Comparison of ENCODE assay signal across 1 cellular context in the genomic region with DNA sequence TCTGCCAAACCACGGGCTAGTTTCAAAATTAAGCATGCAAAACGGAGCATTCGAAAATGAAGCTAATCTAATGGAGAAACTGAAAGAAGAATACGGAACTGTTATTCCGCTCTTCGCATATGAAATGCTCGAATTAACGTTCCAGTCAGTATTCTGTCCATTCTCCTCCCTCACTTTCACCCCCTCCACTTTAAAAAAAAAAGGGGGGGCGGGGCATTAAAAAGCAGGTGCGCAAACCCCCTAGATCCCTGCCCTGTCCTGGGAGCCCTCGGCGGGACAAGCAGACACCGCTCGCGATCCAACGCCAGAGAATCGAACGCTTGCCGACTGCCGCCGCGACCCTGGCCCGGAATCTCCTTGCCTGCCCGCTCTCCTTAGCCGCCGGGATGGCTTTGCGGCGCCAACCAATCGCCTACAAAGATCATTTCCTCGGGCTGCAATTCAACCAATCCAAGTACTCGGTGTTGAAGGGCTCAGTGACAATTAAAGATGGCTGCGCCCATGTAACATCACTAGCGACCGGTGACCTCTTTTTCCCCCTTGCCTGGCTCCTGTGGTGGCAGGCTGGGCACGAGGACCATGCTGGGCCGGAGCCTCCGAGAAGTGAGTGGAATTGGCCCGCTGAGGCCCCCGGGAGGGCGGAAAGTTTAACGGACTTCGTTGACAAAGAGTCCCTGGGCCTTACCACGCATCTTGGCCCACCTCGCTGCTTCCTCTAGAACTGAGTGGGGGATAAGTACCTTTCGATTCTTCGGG.
A peak's percentile ranks its signal among the peaks of the same experiment; 100 is the strongest.
TF ChIP-seq lines count a peak whose summit lies in the region.

A gene with protein sequence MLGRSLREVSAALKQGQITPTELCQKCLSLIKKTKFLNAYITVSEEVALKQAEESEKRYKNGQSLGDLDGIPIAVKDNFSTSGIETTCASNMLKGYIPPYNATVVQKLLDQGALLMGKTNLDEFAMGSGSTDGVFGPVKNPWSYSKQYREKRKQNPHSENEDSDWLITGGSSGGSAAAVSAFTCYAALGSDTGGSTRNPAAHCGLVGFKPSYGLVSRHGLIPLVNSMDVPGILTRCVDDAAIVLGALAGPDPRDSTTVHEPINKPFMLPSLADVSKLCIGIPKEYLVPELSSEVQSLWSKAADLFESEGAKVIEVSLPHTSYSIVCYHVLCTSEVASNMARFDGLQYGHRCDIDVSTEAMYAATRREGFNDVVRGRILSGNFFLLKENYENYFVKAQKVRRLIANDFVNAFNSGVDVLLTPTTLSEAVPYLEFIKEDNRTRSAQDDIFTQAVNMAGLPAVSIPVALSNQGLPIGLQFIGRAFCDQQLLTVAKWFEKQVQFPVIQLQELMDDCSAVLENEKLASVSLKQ (plus strand): TSS at position 476 of the 756 bp plus-strand sequence. CDS start 104 bp downstream, at position 580.
A gene with protein sequence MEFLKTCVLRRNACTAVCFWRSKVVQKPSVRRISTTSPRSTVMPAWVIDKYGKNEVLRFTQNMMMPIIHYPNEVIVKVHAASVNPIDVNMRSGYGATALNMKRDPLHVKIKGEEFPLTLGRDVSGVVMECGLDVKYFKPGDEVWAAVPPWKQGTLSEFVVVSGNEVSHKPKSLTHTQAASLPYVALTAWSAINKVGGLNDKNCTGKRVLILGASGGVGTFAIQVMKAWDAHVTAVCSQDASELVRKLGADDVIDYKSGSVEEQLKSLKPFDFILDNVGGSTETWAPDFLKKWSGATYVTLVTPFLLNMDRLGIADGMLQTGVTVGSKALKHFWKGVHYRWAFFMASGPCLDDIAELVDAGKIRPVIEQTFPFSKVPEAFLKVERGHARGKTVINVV (minus strand): TSS at position 396 of the 756 bp plus-strand sequence. CDS start 477 bp downstream, outside the sequence.

TF ChIP-seq in GM12878, 131 proteins besides CTCF, POLR2A, EP300 and RAD21 (continued from another document and continues in another):
- TF ChIP-seq, protein P1, sequence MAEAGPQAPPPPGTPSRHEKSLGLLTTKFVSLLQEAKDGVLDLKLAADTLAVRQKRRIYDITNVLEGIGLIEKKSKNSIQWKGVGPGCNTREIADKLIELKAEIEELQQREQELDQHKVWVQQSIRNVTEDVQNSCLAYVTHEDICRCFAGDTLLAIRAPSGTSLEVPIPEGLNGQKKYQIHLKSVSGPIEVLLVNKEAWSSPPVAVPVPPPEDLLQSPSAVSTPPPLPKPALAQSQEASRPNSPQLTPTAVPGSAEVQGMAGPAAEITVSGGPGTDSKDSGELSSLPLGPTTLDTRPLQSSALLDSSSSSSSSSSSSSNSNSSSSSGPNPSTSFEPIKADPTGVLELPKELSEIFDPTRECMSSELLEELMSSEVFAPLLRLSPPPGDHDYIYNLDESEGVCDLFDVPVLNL (IDR thresholded peaks at IDR 0.05; ENCODE audit: low read depth, low read length), result no peak
- peak; percentile 56; the same call in 1 of the 2 replicates for TF ChIP-seq SPI1 (IDR thresholded peaks at IDR 0.05; ENCODE audit: borderline replicate concordance, insufficient read depth, low read depth, low read length)
- TF ChIP-seq, protein P2, sequence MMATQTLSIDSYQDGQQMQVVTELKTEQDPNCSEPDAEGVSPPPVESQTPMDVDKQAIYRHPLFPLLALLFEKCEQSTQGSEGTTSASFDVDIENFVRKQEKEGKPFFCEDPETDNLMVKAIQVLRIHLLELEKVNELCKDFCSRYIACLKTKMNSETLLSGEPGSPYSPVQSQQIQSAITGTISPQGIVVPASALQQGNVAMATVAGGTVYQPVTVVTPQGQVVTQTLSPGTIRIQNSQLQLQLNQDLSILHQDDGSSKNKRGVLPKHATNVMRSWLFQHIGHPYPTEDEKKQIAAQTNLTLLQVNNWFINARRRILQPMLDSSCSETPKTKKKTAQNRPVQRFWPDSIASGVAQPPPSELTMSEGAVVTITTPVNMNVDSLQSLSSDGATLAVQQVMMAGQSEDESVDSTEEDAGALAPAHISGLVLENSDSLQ (IDR thresholded peaks at IDR 0.05), result no peak; the same call in 1 of the 2 replicates
- 0 out of 2 replicates have a peak, but pooled peaks have one; percentile 46 for TF ChIP-seq CBX5 (IDR thresholded peaks at IDR 0.05; ENCODE audit: low read depth)
- no peak for TF ChIP-seq NR2C2 (IDR thresholded peaks at IDR 0.05; ENCODE audit: borderline replicate concordance, control insufficient read depth, insufficient read length, low read depth)
- no peak for TF ChIP-seq SMAD5 (IDR thresholded peaks at IDR 0.05; ENCODE audit: low read depth)
- peak; percentile 48 for TF ChIP-seq NFYA (IDR thresholded peaks at IDR 0.05; ENCODE audit: borderline replicate concordance, low read depth, low read length)
- TF ChIP-seq ZNF207 (IDR thresholded peaks at IDR 0.05; ENCODE audit: borderline replicate concordance), result no peak; the same call in 1 of the 2 replicates
- peak; percentile 61 for TF ChIP-seq IKZF1 (conservative IDR thresholded peaks at IDR 0.05)
- 0 out of 2 replicates have a peak, but pooled peaks have one; percentile 14 for TF ChIP-seq BACH1 (IDR thresholded peaks at IDR 0.05; ENCODE audit: borderline replicate concordance)
- 0 out of 2 replicates have a peak, but pooled peaks have one; percentile 21 for TF ChIP-seq NR2F1 (conservative IDR thresholded peaks at IDR 0.05)
- peak; percentile 81; the same call in 1 of the 2 replicates for TF ChIP-seq PML (IDR thresholded peaks at IDR 0.05; ENCODE audit: low read length)
- TF ChIP-seq SRF (IDR thresholded peaks at IDR 0.05; ENCODE audit: low read depth in 2 of 2, low read length in 2 of 2), result no peak
- no peak; the same call in 1 of the 2 replicates for TF ChIP-seq JUNB (IDR thresholded peaks at IDR 0.05)
- TF ChIP-seq ATF7 (IDR thresholded peaks at IDR 0.05; ENCODE audit: low read depth), result peak; percentile 18; the same call in 1 of the 2 replicates
- TF ChIP-seq JUND (IDR thresholded peaks at IDR 0.05; ENCODE audit: low read depth, low read length), result no peak
- TF ChIP-seq SMC3 (IDR thresholded peaks at IDR 0.05; ENCODE audit: borderline replicate concordance, low read length), result no peak
- TF ChIP-seq STAT1 (conservative IDR thresholded peaks at IDR 0.05), result peak; percentile 60; the same call in 1 of the 2 replicates
- peak; percentile 73; the same call in 1 of the 2 replicates for TF ChIP-seq RB1 (IDR thresholded peaks at IDR 0.05; ENCODE audit: borderline replicate concordance)
- no peak for TF ChIP-seq GABPA (IDR thresholded peaks at IDR 0.05; ENCODE audit: low read depth)
- TF ChIP-seq, protein P3, sequence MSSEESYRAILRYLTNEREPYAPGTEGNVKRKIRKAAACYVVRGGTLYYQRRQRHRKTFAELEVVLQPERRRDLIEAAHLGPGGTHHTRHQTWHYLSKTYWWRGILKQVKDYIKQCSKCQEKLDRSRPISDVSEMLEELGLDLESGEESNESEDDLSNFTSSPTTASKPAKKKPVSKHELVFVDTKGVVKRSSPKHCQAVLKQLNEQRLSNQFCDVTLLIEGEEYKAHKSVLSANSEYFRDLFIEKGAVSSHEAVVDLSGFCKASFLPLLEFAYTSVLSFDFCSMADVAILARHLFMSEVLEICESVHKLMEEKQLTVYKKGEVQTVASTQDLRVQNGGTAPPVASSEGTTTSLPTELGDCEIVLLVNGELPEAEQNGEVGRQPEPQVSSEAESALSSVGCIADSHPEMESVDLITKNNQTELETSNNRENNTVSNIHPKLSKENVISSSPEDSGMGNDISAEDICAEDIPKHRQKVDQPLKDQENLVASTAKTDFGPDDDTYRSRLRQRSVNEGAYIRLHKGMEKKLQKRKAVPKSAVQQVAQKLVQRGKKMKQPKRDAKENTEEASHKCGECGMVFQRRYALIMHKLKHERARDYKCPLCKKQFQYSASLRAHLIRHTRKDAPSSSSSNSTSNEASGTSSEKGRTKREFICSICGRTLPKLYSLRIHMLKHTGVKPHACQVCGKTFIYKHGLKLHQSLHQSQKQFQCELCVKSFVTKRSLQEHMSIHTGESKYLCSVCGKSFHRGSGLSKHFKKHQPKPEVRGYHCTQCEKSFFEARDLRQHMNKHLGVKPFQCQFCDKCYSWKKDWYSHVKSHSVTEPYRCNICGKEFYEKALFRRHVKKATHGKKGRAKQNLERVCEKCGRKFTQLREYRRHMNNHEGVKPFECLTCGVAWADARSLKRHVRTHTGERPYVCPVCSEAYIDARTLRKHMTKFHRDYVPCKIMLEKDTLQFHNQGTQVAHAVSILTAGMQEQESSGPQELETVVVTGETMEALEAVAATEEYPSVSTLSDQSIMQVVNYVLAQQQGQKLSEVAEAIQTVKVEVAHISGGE (CRISPR knock-in tag; IDR thresholded peaks at IDR 0.05), result no peak
- no peak for TF ChIP-seq KDM1A (IDR thresholded peaks at IDR 0.05; ENCODE audit: borderline replicate concordance)
- TF ChIP-seq MTA2 (IDR thresholded peaks at IDR 0.05; ENCODE audit: low read depth), result peak; percentile 24; the same call in 1 of the 2 replicates
- TF ChIP-seq MXI1 (IDR thresholded peaks at IDR 0.05; ENCODE audit: low read depth, low read length), result peak; percentile 95
- TF ChIP-seq SIN3A (IDR thresholded peaks at IDR 0.05; ENCODE audit: low read depth, low read length), result peak; percentile 87
- no peak for TF ChIP-seq MYC (IDR thresholded peaks at IDR 0.05; ENCODE audit: insufficient read depth, insufficient read length, insufficient replicate concordance, low read length, severe bottlenecking)
- TF ChIP-seq ZNF622 (IDR thresholded peaks at IDR 0.05), result no peak
- TF ChIP-seq, protein P4, sequence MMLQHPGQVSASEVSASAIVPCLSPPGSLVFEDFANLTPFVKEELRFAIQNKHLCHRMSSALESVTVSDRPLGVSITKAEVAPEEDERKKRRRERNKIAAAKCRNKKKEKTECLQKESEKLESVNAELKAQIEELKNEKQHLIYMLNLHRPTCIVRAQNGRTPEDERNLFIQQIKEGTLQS (IDR thresholded peaks at IDR 0.05; ENCODE audit: borderline replicate concordance, extremely low read depth, low read depth, low read length), result no peak
- TF ChIP-seq KAT2A (conservative IDR thresholded peaks at IDR 0.05; ENCODE audit: control insufficient read depth, low read depth, low read length), result no peak
- TF ChIP-seq, protein P5, sequence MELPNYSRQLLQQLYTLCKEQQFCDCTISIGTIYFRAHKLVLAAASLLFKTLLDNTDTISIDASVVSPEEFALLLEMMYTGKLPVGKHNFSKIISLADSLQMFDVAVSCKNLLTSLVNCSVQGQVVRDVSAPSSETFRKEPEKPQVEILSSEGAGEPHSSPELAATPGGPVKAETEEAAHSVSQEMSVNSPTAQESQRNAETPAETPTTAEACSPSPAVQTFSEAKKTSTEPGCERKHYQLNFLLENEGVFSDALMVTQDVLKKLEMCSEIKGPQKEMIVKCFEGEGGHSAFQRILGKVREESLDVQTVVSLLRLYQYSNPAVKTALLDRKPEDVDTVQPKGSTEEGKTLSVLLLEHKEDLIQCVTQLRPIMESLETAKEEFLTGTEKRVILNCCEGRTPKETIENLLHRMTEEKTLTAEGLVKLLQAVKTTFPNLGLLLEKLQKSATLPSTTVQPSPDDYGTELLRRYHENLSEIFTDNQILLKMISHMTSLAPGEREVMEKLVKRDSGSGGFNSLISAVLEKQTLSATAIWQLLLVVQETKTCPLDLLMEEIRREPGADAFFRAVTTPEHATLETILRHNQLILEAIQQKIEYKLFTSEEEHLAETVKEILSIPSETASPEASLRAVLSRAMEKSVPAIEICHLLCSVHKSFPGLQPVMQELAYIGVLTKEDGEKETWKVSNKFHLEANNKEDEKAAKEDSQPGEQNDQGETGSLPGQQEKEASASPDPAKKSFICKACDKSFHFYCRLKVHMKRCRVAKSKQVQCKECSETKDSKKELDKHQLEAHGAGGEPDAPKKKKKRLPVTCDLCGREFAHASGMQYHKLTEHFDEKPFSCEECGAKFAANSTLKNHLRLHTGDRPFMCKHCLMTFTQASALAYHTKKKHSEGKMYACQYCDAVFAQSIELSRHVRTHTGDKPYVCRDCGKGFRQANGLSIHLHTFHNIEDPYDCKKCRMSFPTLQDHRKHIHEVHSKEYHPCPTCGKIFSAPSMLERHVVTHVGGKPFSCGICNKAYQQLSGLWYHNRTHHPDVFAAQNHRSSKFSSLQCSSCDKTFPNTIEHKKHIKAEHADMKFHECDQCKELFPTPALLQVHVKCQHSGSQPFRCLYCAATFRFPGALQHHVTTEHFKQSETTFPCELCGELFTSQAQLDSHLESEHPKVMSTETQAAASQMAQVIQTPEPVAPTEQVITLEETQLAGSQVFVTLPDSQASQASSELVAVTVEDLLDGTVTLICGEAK (IDR thresholded peaks at IDR 0.05; ENCODE audit: borderline replicate concordance), result peak; percentile 18; the same call in 1 of the 2 replicates
- TF ChIP-seq FOS (IDR thresholded peaks at IDR 0.05; ENCODE audit: borderline replicate concordance, extremely low read depth, insufficient read length), result peak; percentile 74
- TF ChIP-seq, protein P6, sequence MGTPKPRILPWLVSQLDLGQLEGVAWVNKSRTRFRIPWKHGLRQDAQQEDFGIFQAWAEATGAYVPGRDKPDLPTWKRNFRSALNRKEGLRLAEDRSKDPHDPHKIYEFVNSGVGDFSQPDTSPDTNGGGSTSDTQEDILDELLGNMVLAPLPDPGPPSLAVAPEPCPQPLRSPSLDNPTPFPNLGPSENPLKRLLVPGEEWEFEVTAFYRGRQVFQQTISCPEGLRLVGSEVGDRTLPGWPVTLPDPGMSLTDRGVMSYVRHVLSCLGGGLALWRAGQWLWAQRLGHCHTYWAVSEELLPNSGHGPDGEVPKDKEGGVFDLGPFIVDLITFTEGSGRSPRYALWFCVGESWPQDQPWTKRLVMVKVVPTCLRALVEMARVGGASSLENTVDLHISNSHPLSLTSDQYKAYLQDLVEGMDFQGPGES (IDR thresholded peaks at IDR 0.05), result peak; percentile 73; the same call in 1 of the 2 replicates
- 0 out of 2 replicates have a peak, but pooled peaks have one; percentile 48 for TF ChIP-seq TCF3 (IDR thresholded peaks at IDR 0.05; ENCODE audit: borderline replicate concordance, insufficient read depth, low read depth, low read length)
- TF ChIP-seq, protein P7, sequence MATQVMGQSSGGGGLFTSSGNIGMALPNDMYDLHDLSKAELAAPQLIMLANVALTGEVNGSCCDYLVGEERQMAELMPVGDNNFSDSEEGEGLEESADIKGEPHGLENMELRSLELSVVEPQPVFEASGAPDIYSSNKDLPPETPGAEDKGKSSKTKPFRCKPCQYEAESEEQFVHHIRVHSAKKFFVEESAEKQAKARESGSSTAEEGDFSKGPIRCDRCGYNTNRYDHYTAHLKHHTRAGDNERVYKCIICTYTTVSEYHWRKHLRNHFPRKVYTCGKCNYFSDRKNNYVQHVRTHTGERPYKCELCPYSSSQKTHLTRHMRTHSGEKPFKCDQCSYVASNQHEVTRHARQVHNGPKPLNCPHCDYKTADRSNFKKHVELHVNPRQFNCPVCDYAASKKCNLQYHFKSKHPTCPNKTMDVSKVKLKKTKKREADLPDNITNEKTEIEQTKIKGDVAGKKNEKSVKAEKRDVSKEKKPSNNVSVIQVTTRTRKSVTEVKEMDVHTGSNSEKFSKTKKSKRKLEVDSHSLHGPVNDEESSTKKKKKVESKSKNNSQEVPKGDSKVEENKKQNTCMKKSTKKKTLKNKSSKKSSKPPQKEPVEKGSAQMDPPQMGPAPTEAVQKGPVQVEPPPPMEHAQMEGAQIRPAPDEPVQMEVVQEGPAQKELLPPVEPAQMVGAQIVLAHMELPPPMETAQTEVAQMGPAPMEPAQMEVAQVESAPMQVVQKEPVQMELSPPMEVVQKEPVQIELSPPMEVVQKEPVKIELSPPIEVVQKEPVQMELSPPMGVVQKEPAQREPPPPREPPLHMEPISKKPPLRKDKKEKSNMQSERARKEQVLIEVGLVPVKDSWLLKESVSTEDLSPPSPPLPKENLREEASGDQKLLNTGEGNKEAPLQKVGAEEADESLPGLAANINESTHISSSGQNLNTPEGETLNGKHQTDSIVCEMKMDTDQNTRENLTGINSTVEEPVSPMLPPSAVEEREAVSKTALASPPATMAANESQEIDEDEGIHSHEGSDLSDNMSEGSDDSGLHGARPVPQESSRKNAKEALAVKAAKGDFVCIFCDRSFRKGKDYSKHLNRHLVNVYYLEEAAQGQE (IDR thresholded peaks at IDR 0.05; ENCODE audit: low read depth, low read length), result no peak
- peak; percentile 54; the same call in 2 of the 3 replicates for TF ChIP-seq POU2F2 (IDR thresholded peaks at IDR 0.05; ENCODE audit: borderline replicate concordance, low read depth, low read length)
- TF ChIP-seq CHD1 (IDR thresholded peaks at IDR 0.05; ENCODE audit: low read depth, low read length), result 0 out of 2 replicates have a peak, but pooled peaks have one; percentile 29
- TF ChIP-seq NFXL1 (IDR thresholded peaks at IDR 0.05; ENCODE audit: borderline replicate concordance), result no peak
